Comparison of ENCODE assay signal across 12 cellular contexts in the genomic region with DNA sequence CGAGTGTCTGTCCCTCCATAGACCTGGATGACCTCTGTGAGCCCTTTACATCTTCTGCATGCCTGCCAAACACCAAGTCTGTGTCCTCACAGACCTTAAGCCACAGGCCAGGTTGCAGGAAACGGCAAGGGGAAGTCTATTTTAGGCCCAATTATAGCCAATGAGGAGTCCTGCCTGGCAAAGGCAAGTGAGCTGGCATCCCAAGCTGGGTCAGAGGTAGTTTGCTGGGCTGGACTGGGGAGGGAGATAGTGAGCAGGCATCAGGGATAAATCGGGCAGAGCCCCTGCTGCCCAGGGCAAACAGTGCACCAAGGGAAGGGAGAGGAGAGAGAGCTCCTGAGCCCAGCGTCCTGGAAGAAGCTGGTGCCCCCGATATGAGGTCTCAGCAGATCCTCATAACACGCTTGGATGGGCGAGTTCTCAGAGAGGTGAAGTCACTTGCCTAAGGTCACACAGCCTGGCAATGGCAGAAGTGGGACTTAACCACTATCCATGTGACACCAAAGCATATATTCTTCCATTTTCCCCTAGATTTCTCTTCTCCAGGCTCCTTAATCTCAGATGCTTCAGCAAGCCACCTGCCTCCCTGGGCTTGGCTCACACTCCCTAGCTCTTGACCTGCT. TPM values are rescaled to one million over a fixed set of nuclear protein-coding genes. Genes with fewer than 3 reads are reported as not detected.
A peak's percentile ranks its signal among the peaks of the same experiment; 100 is the strongest.
DNase-seq lines count a peak whose midpoint lies in the region; ATAC-seq and TF ChIP-seq lines count a peak whose summit lies in the region.
"Had no signal": no experiment of that assay in that cellular context is flagged by ENCODE, and none has a peak within 500 bp of the region (broad histone marks: within the 10 kb centered on the region; RNA-seq: fewer than 3 reads in every experiment).

No MANE protein-coding gene starts in this region.

- TF ChIP-seq CTCF in lower lobe of right lung (IDR thresholded peaks at IDR 0.05) = no peak

- ATAC-seq in GM21515 (IDR thresholded peaks at IDR 0.05; ENCODE audit: unreplicated experiment) = no peak
- no peak for ATAC-seq in lower lobe of right lung
- ATAC-seq in HG02571 (IDR thresholded peaks at IDR 0.05; ENCODE audit: unreplicated experiment) = no peak
- no peak for ATAC-seq in HG03378 (IDR thresholded peaks at IDR 0.05; ENCODE audit: unreplicated experiment)
- ATAC-seq: stimulated activated naive CD8-positive, alpha-beta T cell treated with anti-CD3 and anti-CD28 coated beads, Interleukin-15, Interleukin-2, amounts not matched to agents 100 U/mL and 50 U/mL, for 24 hours had no signal

- H3K4me1 ChIP-seq in lower lobe of right lung = peaks cover 14% of the 10 kb centered on the region
- H3K4me1 ChIP-seq: parathyroid adenoma had no signal

- DNase-seq in GF-D8 (lab: John Stamatoyannopoulos, UW) = peak; percentile 34
- peak; percentile 52 for DNase-seq in MG63
- peak; percentile 44 for DNase-seq in astrocyte of the hippocampus (ENCODE audit: low read depth, low spot score)
- peak; percentile 46 for DNase-seq in myocyte (ENCODE audit: low read depth)
- DNase-seq in lower lobe of right lung = no peak
- DNase-seq: activated CD8-positive, alpha-beta memory T cell treated with anti-CD3 and anti-CD28 coated beads, Interleukin-2, amount 50 U/mL, for 4 hours; OCI-M1; stimulated activated naive CD8-positive, alpha-beta T cell treated with anti-CD3 and anti-CD28 coated beads, Interleukin-15, Interleukin-2, amounts not matched to agents 100 U/mL and 50 U/mL, for 24 hours had no signal

- intact Hi-C loops in lower lobe of right lung (cut with DNase I) = no loop called here

- no peaks in the 10 kb centered on the region for H3K27me3 ChIP-seq in MG63
- no peaks in the 10 kb centered on the region for H3K27me3 ChIP-seq in lower lobe of right lung (ENCODE audit: low read depth)

- no peaks in the 10 kb centered on the region for H3K9me3 ChIP-seq in MG63
- no peaks in the 10 kb centered on the region for H3K9me3 ChIP-seq in lower lobe of right lung

- H3K4me3 ChIP-seq in MG63 (no peak overlapping the region), lower lobe of right lung (no peak overlapping the region)

- H3K36me3 ChIP-seq in MG63 (no peaks in the 10 kb centered on the region), lower lobe of right lung (peaks cover 13% of the 10 kb centered on the region)

- H3K27ac ChIP-seq in lower lobe of right lung = no peak overlapping the region
- H3K27ac ChIP-seq: parathyroid adenoma had no signal

RNA-seq across cellular contexts. Expression of a gene that starts 3.7 kb away (rescaled TPM):
- total RNA-seq in MG63 (2014; rRNA removed; shearing (Covaris generic); ENCODE audit: low replicate concordance) = 3.2 and 5.0 TPM in 2 replicates
- total RNA-seq in myocyte = 3.4 and 10.2 TPM in 2 replicates
- 2.1 TPM for polyA plus RNA-seq in myocyte (2012)
- 15.4 TPM for total RNA-seq in lower lobe of right lung
